ENCODE assay signal across 31 cellular contexts in the genomic region with DNA sequence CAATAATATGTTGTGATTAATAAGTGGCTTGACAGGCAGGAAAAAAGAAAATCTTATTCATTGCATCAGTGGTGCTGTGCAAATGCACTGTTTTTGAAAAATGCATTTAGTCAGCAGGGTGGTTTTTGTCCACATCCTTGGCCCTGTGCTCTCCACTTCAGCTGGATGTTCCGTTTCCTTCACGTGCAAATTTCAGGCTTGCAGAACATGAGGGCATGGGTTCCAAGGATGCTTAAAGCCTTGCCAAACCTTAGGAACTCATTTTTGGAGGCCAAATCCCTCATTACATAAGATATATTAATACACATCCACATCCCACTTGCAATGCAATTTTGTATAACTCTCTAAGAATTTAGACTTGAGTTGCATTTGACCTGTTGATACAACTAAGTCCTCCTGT.
"Had no signal": no experiment of that assay in that cellular context is flagged by ENCODE, and none has a peak within 500 bp of the region (broad histone marks: within the 10 kb centered on the region; RNA-seq: fewer than 3 reads in every experiment).

No MANE protein-coding gene starts in this region.

- ATAC-seq: activated CD4-positive, CD25-positive, alpha-beta regulatory T cell treated with anti-CD3 and anti-CD28 coated beads, Interleukin-2, amount 50 U/mL, for 24 hours; activated CD8-positive, alpha-beta T cell treated with anti-CD3 and anti-CD28 coated beads for 36 hours; activated naive CD8-positive, alpha-beta T cell treated with anti-CD3 and anti-CD28 coated beads, Interleukin-2, amount 50 U/mL, for 24 hours; activated T-cell treated with anti-CD3 and anti-CD28 coated beads, Interleukin-2, amount 50 U/mL, for 4 hours; activated T-helper 17 cell treated with anti-CD3 and anti-CD28 coated beads, Interleukin-2, amount 50 U/mL, for 72 hours; T-helper 17 cell had no signal

- H3K27me3 ChIP-seq: adrenal gland, body of pancreas, colonic mucosa had no signal

- H3K9me3 ChIP-seq: adrenal gland, body of pancreas, colonic mucosa had no signal

- DNase-seq: activated B cell treated with CpG ODN at 0.5 μM for 24 hours; activated CD4-positive, alpha-beta T cell treated with anti-CD3 and anti-CD28 coated beads for 48 hours; activated CD4-positive, alpha-beta T cell treated with anti-CD3 and anti-CD28 coated beads, Interleukin-2, amount 50 U/mL, for 1 hour; activated CD4-positive, alpha-beta T cell treated with anti-CD3 and anti-CD28 coated beads, Interleukin-2, amount 50 U/mL, for 48 hours; activated CD8-positive, alpha-beta memory T cell treated with anti-CD3 and anti-CD28 coated beads for 24 hours; activated CD8-positive, alpha-beta T cell treated with anti-CD3 and anti-CD28 coated beads for 36 hours; activated effector memory CD4-positive, alpha-beta T cell treated with Interleukin-2 at 50 U/mL for 16 hours; activated gamma-delta T cell treated with Interleukin-2 at 50 U/mL for 16 hours; activated naive CD4-positive, alpha-beta T cell treated with Interleukin-2 at 50 U/mL for 16 hours; activated naive CD8-positive, alpha-beta T cell treated with anti-CD3 and anti-CD28 coated beads for 36 hours; activated naive CD8-positive, alpha-beta T cell treated with anti-CD3 and anti-CD28 coated beads, Interleukin-2, amount 50 U/mL, for 24 hours; activated T-cell treated with anti-CD3 and anti-CD28 coated beads, Interleukin-2, amount 50 U/mL, for 4 hours; adrenal gland; amygdala; aorta; body of pancreas; central memory CD4-positive, alpha-beta T cell; cerebellar nuclear complex; colonic mucosa; effector CD8-positive, alpha-beta T cell; foreskin melanocyte; head of caudate nucleus; T-helper 1 cell; T-helper 17 cell; T1000; WERI-Rb-1 had no signal

- H3K36me3 Mint-ChIP-seq: activated naive CD4-positive, alpha-beta T cell treated with anti-CD3 and anti-CD28 coated beads, Interleukin-2, amount 50 U/mL, for 24 hours; activated naive CD8-positive, alpha-beta T cell treated with anti-CD3 and anti-CD28 coated beads for 36 hours had no signal

- H3K27ac Mint-ChIP-seq: activated B cell treated with CpG ODN at 0.5 μM for 24 hours; activated CD8-positive, alpha-beta T cell treated with anti-CD3 and anti-CD28 coated beads for 36 hours; activated naive CD4-positive, alpha-beta T cell treated with anti-CD3 and anti-CD28 coated beads, Interleukin-2, amount 50 U/mL, for 24 hours; activated naive CD8-positive, alpha-beta T cell treated with anti-CD3 and anti-CD28 coated beads for 36 hours; activated naive CD8-positive, alpha-beta T cell treated with anti-CD3 and anti-CD28 coated beads, Interleukin-2, amount 50 U/mL, for 24 hours; activated T-helper 17 cell treated with anti-CD3 and anti-CD28 coated beads, Interleukin-2, amount 50 U/mL, for 72 hours; T-helper 17 cell; T-helper 2 cell treated with Interferon-gamma antibody and Interleukin-4, amounts not matched to agents 5 μg/mL and 100 μg/mL, for 36 hours had no signal

- H3K4me3 Mint-ChIP-seq: activated B cell treated with CpG ODN at 0.5 μM for 24 hours; activated CD8-positive, alpha-beta T cell treated with anti-CD3 and anti-CD28 coated beads for 36 hours; activated naive CD4-positive, alpha-beta T cell treated with anti-CD3 and anti-CD28 coated beads, Interleukin-2, amount 50 U/mL, for 24 hours; activated naive CD8-positive, alpha-beta T cell treated with anti-CD3 and anti-CD28 coated beads for 36 hours; activated naive CD8-positive, alpha-beta T cell treated with anti-CD3 and anti-CD28 coated beads, Interleukin-2, amount 50 U/mL, for 24 hours; activated T-cell treated with anti-CD3 and anti-CD28 coated beads, Interleukin-2, amount 50 U/mL, for 4 hours; activated T-helper 17 cell treated with anti-CD3 and anti-CD28 coated beads, Interleukin-2, amount 50 U/mL, for 72 hours; T-helper 17 cell; T-helper 2 cell treated with Interferon-gamma antibody and Interleukin-4, amounts not matched to agents 5 μg/mL and 100 μg/mL, for 36 hours had no signal

- H3K27ac ChIP-seq: adrenal gland, colonic mucosa, epithelial cell of prostate, WERI-Rb-1 had no signal

- H3K4me1 Mint-ChIP-seq: activated B cell treated with CpG ODN at 0.5 μM for 24 hours, T-helper 17 cell had no signal

- H3K9me3 Mint-ChIP-seq: activated B cell treated with CpG ODN at 0.5 μM for 24 hours; activated CD8-positive, alpha-beta T cell treated with anti-CD3 and anti-CD28 coated beads for 36 hours; activated naive CD4-positive, alpha-beta T cell treated with anti-CD3 and anti-CD28 coated beads, Interleukin-2, amount 50 U/mL, for 24 hours; activated naive CD8-positive, alpha-beta T cell treated with anti-CD3 and anti-CD28 coated beads for 36 hours; activated naive CD8-positive, alpha-beta T cell treated with anti-CD3 and anti-CD28 coated beads, Interleukin-2, amount 50 U/mL, for 24 hours; activated T-cell treated with anti-CD3 and anti-CD28 coated beads, Interleukin-2, amount 50 U/mL, for 4 hours; T-helper 2 cell treated with Interferon-gamma antibody and Interleukin-4, amounts not matched to agents 5 μg/mL and 100 μg/mL, for 36 hours had no signal

- H3K4me1 ChIP-seq: adrenal gland, colonic mucosa had no signal
